Comparison of ENCODE assay signal across 1 cellular context in the genomic region with DNA sequence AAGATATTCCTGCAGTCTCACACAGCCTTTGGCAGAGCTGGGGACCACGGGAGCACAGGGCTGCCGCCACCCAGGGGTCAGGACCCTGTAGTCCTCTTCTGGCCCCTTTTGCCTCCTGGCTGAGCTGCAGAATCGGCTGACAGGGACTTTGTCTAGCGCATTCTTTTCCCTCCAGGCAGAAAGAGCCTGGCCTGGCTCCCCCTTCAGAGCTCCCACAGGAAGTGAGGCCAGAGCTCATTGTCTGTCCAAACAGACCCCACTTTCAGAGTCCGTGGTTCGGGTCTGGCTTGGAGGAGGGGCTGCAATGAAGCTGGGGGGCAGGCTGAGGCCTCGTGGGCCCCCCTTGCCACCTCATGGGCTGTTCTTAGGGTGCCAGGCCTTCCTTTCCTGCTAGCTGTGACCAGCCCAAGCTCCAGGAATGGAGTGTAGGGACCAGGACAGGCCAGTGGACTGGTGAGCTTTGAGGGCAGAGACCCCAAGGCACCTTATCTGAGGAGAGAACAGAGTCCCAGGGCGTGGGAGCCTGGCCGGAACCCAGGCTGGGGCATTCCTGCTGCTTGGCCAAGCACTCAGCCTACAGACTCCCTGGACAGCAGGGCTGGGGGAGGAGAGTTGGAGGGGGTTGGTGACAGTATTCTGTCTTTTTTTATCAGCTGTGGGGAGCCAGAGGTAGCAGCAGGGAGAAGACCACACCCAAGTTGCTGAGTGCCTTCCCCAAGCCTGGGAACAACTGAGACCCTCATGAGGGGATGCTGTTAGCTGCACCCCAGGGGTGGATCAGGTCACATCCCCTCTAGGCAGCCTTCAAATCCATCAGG.
A peak's percentile ranks its signal among the peaks of the same experiment; 100 is the strongest.
TF ChIP-seq lines count a peak whose summit lies in the region.

No MANE protein-coding gene starts in this region.

TF ChIP-seq in HepG2, 621 proteins besides CTCF, POLR2A, EP300 and RAD21 (continued from another document and continues in another):
- TF ChIP-seq, protein P1, sequence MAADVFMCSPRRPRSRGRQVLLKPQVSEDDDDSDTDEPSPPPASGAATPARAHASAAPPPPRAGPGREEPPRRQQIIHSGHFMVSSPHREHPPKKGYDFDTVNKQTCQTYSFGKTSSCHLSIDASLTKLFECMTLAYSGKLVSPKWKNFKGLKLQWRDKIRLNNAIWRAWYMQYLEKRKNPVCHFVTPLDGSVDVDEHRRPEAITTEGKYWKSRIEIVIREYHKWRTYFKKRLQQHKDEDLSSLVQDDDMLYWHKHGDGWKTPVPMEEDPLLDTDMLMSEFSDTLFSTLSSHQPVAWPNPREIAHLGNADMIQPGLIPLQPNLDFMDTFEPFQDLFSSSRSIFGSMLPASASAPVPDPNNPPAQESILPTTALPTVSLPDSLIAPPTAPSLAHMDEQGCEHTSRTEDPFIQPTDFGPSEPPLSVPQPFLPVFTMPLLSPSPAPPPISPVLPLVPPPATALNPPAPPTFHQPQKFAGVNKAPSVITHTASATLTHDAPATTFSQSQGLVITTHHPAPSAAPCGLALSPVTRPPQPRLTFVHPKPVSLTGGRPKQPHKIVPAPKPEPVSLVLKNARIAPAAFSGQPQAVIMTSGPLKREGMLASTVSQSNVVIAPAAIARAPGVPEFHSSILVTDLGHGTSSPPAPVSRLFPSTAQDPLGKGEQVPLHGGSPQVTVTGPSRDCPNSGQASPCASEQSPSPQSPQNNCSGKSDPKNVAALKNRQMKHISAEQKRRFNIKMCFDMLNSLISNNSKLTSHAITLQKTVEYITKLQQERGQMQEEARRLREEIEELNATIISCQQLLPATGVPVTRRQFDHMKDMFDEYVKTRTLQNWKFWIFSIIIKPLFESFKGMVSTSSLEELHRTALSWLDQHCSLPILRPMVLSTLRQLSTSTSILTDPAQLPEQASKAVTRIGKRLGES (CRISPR knock-in tag; IDR thresholded peaks at IDR 0.05; ENCODE audit: borderline replicate concordance), result no peak
- TF ChIP-seq, protein P2, sequence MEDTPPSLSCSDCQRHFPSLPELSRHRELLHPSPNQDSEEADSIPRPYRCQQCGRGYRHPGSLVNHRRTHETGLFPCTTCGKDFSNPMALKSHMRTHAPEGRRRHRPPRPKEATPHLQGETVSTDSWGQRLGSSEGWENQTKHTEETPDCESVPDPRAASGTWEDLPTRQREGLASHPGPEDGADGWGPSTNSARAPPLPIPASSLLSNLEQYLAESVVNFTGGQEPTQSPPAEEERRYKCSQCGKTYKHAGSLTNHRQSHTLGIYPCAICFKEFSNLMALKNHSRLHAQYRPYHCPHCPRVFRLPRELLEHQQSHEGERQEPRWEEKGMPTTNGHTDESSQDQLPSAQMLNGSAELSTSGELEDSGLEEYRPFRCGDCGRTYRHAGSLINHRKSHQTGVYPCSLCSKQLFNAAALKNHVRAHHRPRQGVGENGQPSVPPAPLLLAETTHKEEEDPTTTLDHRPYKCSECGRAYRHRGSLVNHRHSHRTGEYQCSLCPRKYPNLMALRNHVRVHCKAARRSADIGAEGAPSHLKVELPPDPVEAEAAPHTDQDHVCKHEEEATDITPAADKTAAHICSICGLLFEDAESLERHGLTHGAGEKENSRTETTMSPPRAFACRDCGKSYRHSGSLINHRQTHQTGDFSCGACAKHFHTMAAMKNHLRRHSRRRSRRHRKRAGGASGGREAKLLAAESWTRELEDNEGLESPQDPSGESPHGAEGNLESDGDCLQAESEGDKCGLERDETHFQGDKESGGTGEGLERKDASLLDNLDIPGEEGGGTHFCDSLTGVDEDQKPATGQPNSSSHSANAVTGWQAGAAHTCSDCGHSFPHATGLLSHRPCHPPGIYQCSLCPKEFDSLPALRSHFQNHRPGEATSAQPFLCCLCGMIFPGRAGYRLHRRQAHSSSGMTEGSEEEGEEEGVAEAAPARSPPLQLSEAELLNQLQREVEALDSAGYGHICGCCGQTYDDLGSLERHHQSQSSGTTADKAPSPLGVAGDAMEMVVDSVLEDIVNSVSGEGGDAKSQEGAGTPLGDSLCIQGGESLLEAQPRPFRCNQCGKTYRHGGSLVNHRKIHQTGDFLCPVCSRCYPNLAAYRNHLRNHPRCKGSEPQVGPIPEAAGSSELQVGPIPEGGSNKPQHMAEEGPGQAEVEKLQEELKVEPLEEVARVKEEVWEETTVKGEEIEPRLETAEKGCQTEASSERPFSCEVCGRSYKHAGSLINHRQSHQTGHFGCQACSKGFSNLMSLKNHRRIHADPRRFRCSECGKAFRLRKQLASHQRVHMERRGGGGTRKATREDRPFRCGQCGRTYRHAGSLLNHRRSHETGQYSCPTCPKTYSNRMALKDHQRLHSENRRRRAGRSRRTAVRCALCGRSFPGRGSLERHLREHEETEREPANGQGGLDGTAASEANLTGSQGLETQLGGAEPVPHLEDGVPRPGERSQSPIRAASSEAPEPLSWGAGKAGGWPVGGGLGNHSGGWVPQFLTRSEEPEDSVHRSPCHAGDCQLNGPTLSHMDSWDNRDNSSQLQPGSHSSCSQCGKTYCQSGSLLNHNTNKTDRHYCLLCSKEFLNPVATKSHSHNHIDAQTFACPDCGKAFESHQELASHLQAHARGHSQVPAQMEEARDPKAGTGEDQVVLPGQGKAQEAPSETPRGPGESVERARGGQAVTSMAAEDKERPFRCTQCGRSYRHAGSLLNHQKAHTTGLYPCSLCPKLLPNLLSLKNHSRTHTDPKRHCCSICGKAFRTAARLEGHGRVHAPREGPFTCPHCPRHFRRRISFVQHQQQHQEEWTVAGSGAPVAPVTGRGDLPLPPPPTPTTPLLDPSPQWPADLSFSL (CRISPR knock-in tag; IDR thresholded peaks at IDR 0.05), result no peak
- no peak for TF ChIP-seq MIER2 (CRISPR knock-in tag; IDR thresholded peaks at IDR 0.05)
- TF ChIP-seq MAF1 (CRISPR knock-in tag; IDR thresholded peaks at IDR 0.05; ENCODE audit: borderline replicate concordance), result no peak
- 0 out of 4 replicates have a peak, but pooled peaks of 1 of the 2 experiments have one; percentile 21 for TF ChIP-seq KLF16 (CRISPR knock-in tag; IDR thresholded peaks at IDR 0.05)
- no peak for TF ChIP-seq KAT2B (IDR thresholded peaks at IDR 0.05; ENCODE audit: borderline replicate concordance, low read depth, low read length)
- TF ChIP-seq EHMT2 (IDR thresholded peaks at IDR 0.05; ENCODE audit: borderline replicate concordance, low read depth, low read length), result no peak
- no peak for TF ChIP-seq FOXP1 (IDR thresholded peaks at IDR 0.05)
- TF ChIP-seq FOXP1 (CRISPR knock-in tag; IDR thresholded peaks at IDR 0.05), result no peak
- TF ChIP-seq, protein P3, sequence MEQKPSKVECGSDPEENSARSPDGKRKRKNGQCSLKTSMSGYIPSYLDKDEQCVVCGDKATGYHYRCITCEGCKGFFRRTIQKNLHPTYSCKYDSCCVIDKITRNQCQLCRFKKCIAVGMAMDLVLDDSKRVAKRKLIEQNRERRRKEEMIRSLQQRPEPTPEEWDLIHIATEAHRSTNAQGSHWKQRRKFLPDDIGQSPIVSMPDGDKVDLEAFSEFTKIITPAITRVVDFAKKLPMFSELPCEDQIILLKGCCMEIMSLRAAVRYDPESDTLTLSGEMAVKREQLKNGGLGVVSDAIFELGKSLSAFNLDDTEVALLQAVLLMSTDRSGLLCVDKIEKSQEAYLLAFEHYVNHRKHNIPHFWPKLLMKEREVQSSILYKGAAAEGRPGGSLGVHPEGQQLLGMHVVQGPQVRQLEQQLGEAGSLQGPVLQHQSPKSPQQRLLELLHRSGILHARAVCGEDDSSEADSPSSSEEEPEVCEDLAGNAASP (CRISPR knock-in tag; IDR thresholded peaks at IDR 0.05; ENCODE audit: borderline replicate concordance), result no peak
- TF ChIP-seq MIER3 (CRISPR knock-in tag; IDR thresholded peaks at IDR 0.05; ENCODE audit: borderline replicate concordance), result no peak
- TF ChIP-seq, protein P4, sequence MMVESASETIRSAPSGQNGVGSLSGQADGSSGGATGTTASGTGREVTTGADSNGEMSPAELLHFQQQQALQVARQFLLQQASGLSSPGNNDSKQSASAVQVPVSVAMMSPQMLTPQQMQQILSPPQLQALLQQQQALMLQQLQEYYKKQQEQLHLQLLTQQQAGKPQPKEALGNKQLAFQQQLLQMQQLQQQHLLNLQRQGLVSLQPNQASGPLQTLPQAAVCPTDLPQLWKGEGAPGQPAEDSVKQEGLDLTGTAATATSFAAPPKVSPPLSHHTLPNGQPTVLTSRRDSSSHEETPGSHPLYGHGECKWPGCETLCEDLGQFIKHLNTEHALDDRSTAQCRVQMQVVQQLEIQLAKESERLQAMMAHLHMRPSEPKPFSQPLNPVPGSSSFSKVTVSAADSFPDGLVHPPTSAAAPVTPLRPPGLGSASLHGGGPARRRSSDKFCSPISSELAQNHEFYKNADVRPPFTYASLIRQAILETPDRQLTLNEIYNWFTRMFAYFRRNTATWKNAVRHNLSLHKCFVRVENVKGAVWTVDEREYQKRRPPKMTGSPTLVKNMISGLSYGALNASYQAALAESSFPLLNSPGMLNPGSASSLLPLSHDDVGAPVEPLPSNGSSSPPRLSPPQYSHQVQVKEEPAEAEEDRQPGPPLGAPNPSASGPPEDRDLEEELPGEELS (CRISPR knock-in tag; IDR thresholded peaks at IDR 0.05), result no peak
- no peak; the same call in 1 of the 2 replicates for TF ChIP-seq ZSCAN29 (CRISPR knock-in tag; conservative IDR thresholded peaks at IDR 0.05)
- TF ChIP-seq, protein P5, sequence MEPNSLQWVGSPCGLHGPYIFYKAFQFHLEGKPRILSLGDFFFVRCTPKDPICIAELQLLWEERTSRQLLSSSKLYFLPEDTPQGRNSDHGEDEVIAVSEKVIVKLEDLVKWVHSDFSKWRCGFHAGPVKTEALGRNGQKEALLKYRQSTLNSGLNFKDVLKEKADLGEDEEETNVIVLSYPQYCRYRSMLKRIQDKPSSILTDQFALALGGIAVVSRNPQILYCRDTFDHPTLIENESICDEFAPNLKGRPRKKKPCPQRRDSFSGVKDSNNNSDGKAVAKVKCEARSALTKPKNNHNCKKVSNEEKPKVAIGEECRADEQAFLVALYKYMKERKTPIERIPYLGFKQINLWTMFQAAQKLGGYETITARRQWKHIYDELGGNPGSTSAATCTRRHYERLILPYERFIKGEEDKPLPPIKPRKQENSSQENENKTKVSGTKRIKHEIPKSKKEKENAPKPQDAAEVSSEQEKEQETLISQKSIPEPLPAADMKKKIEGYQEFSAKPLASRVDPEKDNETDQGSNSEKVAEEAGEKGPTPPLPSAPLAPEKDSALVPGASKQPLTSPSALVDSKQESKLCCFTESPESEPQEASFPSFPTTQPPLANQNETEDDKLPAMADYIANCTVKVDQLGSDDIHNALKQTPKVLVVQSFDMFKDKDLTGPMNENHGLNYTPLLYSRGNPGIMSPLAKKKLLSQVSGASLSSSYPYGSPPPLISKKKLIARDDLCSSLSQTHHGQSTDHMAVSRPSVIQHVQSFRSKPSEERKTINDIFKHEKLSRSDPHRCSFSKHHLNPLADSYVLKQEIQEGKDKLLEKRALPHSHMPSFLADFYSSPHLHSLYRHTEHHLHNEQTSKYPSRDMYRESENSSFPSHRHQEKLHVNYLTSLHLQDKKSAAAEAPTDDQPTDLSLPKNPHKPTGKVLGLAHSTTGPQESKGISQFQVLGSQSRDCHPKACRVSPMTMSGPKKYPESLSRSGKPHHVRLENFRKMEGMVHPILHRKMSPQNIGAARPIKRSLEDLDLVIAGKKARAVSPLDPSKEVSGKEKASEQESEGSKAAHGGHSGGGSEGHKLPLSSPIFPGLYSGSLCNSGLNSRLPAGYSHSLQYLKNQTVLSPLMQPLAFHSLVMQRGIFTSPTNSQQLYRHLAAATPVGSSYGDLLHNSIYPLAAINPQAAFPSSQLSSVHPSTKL (CRISPR knock-in tag; IDR thresholded peaks at IDR 0.05), result peak; percentile 30; the same call in 1 of the 2 replicates
- TF ChIP-seq RELA (CRISPR knock-in tag; IDR thresholded peaks at IDR 0.05), result no peak
- TF ChIP-seq SOX6 (IDR thresholded peaks at IDR 0.05), result no peak
- TF ChIP-seq SOX6 (CRISPR knock-in tag; IDR thresholded peaks at IDR 0.05), result peak; percentile 67; the same call in 1 of the 2 replicates
- no peak for TF ChIP-seq PAX8 (CRISPR knock-in tag; IDR thresholded peaks at IDR 0.05; ENCODE audit: borderline replicate concordance)
- no peak for TF ChIP-seq ZNF383 (CRISPR knock-in tag; IDR thresholded peaks at IDR 0.05; ENCODE audit: borderline replicate concordance)
- no peak for TF ChIP-seq ZNF432 (CRISPR knock-in tag; IDR thresholded peaks at IDR 0.05; ENCODE audit: borderline replicate concordance)
- no peak for TF ChIP-seq MXI1 (IDR thresholded peaks at IDR 0.05; ENCODE audit: borderline replicate concordance, low read depth, low read length)
- TF ChIP-seq HOXA3 (CRISPR knock-in tag; IDR thresholded peaks at IDR 0.05), result no peak
- TF ChIP-seq SP1 (IDR thresholded peaks at IDR 0.05), result no peak
- TF ChIP-seq SP1 (CRISPR knock-in tag; IDR thresholded peaks at IDR 0.05), result no peak
- TF ChIP-seq ZNF253 (CRISPR knock-in tag; IDR thresholded peaks at IDR 0.05; ENCODE audit: borderline replicate concordance), result no peak
- TF ChIP-seq MAFF (IDR thresholded peaks at IDR 0.05; ENCODE audit: low read depth, low read length), result no peak
